Comparison of ENCODE assay signal across 8 cellular contexts in genomic region chr16:85615014-85615851, GRCh38. TPM values are rescaled to one million over a fixed set of nuclear protein-coding genes. Genes with fewer than 3 reads are reported as not detected.
A peak's percentile ranks its signal among the peaks of the same experiment; 100 is the strongest.
DNase-seq lines count a peak whose midpoint lies in the region; ATAC-seq and TF ChIP-seq lines count a peak whose summit lies in the region.

No MANE protein-coding gene starts in this region.

- DNase-seq in DMS53 (lab: John Stamatoyannopoulos, UW) (peak; percentile 94), NCI-H226 (peak; percentile 28), OCI-M2 (lab: John Stamatoyannopoulos, UW; ENCODE audit: unreplicated experiment) (no peak), chondrocyte (ENCODE audit: low spot score) (no peak)
- DNase-seq in activated effector memory CD4-positive, alpha-beta T cell treated with anti-CD3 and anti-CD28 coated beads, Interleukin-2, amount 50 U/mL, for 16 hours, result peak; percentile 82
- peak; percentile 48 to 66 for DNase-seq in stimulated activated CD4-positive, alpha-beta T cell treated with anti-CD3 and anti-CD28 coated beads, Interleukin-15, amount 100 ng/mL, for 48 hours (ENCODE audit: low read depth in 2 of 2)

- no peaks in the 10 kb centered on the region for H3K36me3 Mint-ChIP-seq in chondrocyte (ENCODE audit: low read depth)

- H3K4me3 Mint-ChIP-seq in chondrocyte (ENCODE audit: unreplicated experiment), result no peak overlapping the region

- no peak overlapping the region for H3K27ac Mint-ChIP-seq in chondrocyte (ENCODE audit: unreplicated experiment)

- peak overlapping the region; percentile 77 for H3K4me3 ChIP-seq in iPS-15b (ENCODE audit: low read depth, low read length)

- no peaks in the 10 kb centered on the region for H3K9me3 ChIP-seq in iPS-15b (ENCODE audit: control insufficient read depth, insufficient read depth, low read length)

- ATAC-seq in HG03571 (IDR thresholded peaks at IDR 0.05; ENCODE audit: unreplicated experiment), result no peak

- peaks cover 20% of the 10 kb centered on the region for H3K4me1 Mint-ChIP-seq in chondrocyte (ENCODE audit: low read depth)

- H3K36me3 ChIP-seq in iPS-15b (ENCODE audit: control insufficient read depth, insufficient read depth, low read length), result peaks cover 17% of the 10 kb centered on the region

- no peaks in the 10 kb centered on the region for H3K9me3 Mint-ChIP-seq in chondrocyte (ENCODE audit: low read depth)

- no peaks in the 10 kb centered on the region for H3K27me3 ChIP-seq in iPS-15b (ENCODE audit: control insufficient read depth, insufficient read depth, low read length)

- H3K27me3 Mint-ChIP-seq in chondrocyte (ENCODE audit: low read depth), result peaks cover 2% of the 10 kb centered on the region

- H3K4me1 ChIP-seq in iPS-15b (ENCODE audit: control insufficient read depth, insufficient read depth, low read length), result peaks cover 22% of the 10 kb centered on the region

- TF ChIP-seq CTCF in chondrocyte (IDR thresholded peaks at IDR 0.05), result no peak

- H3K9ac ChIP-seq in iPS-15b (ENCODE audit: low read depth, low read length), result peak overlapping the region; percentile 73

RNA-seq across cellular contexts. Expression of gene GSE1, which starts 2.1 kb away (rescaled TPM):
- total RNA-seq in chondrocyte, result 22.6 to 37.1 TPM (median 24.0 TPM) in 3 replicates

Comparison
In these comparisons a context has a peak if more than half of its experiments do, and no peak if none do; other contexts are left out.
1. DNase-seq: peak in DMS53 (single experiment), NCI-H226 (single experiment), activated effector memory CD4-positive, alpha-beta T cell treated with anti-CD3 and anti-CD28 coated beads, Interleukin-2, amount 50 U/mL, for 16 hours (single experiment) and stimulated activated CD4-positive, alpha-beta T cell treated with anti-CD3 and anti-CD28 coated beads, Interleukin-15, amount 100 ng/mL, for 48 hours (2 of 2); none in OCI-M2 (single experiment) and chondrocyte (single experiment).